In the genomic region with DNA sequence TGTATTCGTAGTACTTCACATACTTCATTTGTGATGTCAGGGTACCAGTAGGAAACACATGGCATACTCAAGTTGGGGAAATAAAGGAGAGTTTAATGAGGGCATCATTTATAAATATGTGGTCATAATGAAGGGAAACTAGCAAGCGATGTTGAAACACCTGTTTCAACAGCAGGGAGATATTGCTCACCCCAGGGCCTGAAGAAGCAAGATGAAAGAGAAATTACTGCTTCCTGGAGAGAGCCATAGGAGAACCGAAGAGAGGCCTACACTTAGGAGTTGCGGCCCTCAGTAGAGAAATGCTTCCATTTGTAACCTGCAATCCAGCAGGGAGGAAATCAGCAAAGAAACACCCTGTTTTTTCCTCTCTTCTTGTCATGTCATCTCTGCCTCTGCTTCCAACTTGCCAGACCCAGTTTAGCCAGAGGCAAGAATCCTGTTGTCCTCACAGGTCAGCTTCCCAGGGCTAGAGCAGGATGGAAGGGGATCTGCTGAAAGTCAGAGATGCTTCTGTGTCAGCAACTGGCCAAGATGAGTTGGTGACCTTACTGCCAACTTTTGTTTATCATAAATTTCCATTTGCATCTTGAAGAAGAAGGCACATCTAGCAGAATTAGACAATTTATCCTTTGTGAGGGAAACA, we compare ENCODE assay signal across 21 cellular contexts.
"Had no signal": no experiment of that assay in that cellular context is flagged by ENCODE, and none has a peak within 500 bp of the region (broad histone marks: within the 10 kb centered on the region; RNA-seq: fewer than 3 reads in every experiment).

No MANE protein-coding gene starts in this region.

- H3K36me3 ChIP-seq: ascending aorta, brain microvascular endothelial cell, esophagus squamous epithelium, heart right ventricle, neural progenitor cell, transverse colon had no signal

- H3K27me3 ChIP-seq: ascending aorta, brain microvascular endothelial cell, esophagus squamous epithelium, heart right ventricle, neural progenitor cell, transverse colon had no signal

- ATAC-seq: activated naive CD4-positive, alpha-beta T cell treated with anti-CD3 and anti-CD28 coated beads, Interleukin-2, amount 50 U/mL, for 72 hours; activated T-helper 17 cell treated with anti-CD3 and anti-CD28 coated beads, Interleukin-2, amount 50 U/mL, for 72 hours; effector memory CD8-positive, alpha-beta T cell; heart right ventricle; left lobe of liver; naive thymus-derived CD8-positive, alpha-beta T cell; stimulated activated naive B cell treated with anti-CD40 and anti-IgM and Interleukin-4, amounts not matched to agents 10 μg/mL and 1 μg/mL and 100 μg/mL, for 72 hours had no signal

- FAIRE-seq: colon, endothelial cell of umbilical vein, kidney had no signal

- H3K9me3 ChIP-seq: ascending aorta, esophagus squamous epithelium, heart right ventricle, transverse colon had no signal

- H3K27ac ChIP-seq: ascending aorta, brain microvascular endothelial cell, heart right ventricle, neural progenitor cell, VCaP had no signal

- H3K4me1 ChIP-seq: neural progenitor cell had no signal

- DNase-seq: activated CD4-positive, alpha-beta T cell treated with anti-CD3 and anti-CD28 coated beads, Interleukin-2, amount 50 U/mL, for 1 hour; activated CD4-positive, CD25-positive, alpha-beta regulatory T cell treated with anti-CD3 and anti-CD28 coated beads, Interleukin-2, amount 50 U/mL, for 72 hours; activated T-cell treated with anti-CD3 and anti-CD28 coated beads, Interleukin-2, amount 50 U/mL, for 24 hours; brain microvascular endothelial cell; effector memory CD8-positive, alpha-beta T cell; esophagus squamous epithelium; heart right ventricle; kidney; naive thymus-derived CD8-positive, alpha-beta T cell; stimulated activated CD4-positive, alpha-beta T cell treated with anti-CD3 and anti-CD28 coated beads, Interleukin-2, amount 100 ng/mL, for 48 hours; stimulated activated CD8-positive, alpha-beta memory T cell treated with anti-CD3 and anti-CD28 coated beads, Interleukin-4, amount 100 ng/mL, for 48 hours; stimulated activated naive B cell treated with anti-CD40 and anti-IgM and Interleukin-4, amounts not matched to agents 10 μg/mL and 1 μg/mL and 100 μg/mL, for 72 hours; transverse colon had no signal

- H3K4me3 ChIP-seq: ascending aorta, esophagus squamous epithelium, heart right ventricle, neural progenitor cell, transverse colon had no signal
